In genomic region chr2:12714391-12715221, GRCh38 we compare ENCODE assay signal across 9 cellular contexts.
DNase-seq lines count a peak whose midpoint lies in the region; TF ChIP-seq lines count a peak whose summit lies in the region.
"Had no signal": no experiment of that assay in that cellular context is flagged by ENCODE, and none has a peak within 500 bp of the region (broad histone marks: within the 10 kb centered on the region; RNA-seq: fewer than 3 reads in every experiment).

No MANE protein-coding gene starts in this region.

- H3K4me1 ChIP-seq in HUES48 (ENCODE audit: control insufficient read depth, insufficient read depth, low read length) (peaks cover 19% of the 10 kb centered on the region), iPS-18a (ENCODE audit: control insufficient read depth, low read depth, low read length) (peaks cover 15% of the 10 kb centered on the region)

- H3K36me3 ChIP-seq in HUES48 (ENCODE audit: control insufficient read depth, insufficient read depth, low read length): no peaks in the 10 kb centered on the region
- H3K36me3 ChIP-seq in iPS-18a (ENCODE audit: control insufficient read depth, low read depth, low read length): no peaks in the 10 kb centered on the region
- no peaks in the 10 kb centered on the region for H3K36me3 ChIP-seq in WERI-Rb-1

- H3K9ac ChIP-seq in HUES48 (ENCODE audit: low read depth, low read length): no peak overlapping the region
- H3K9ac ChIP-seq in iPS-18a (ENCODE audit: low read length): no peak overlapping the region

- H3K4me3 ChIP-seq in HUES48 (ENCODE audit: low read depth, low read length) (no peak overlapping the region), iPS-18a (ENCODE audit: low read length) (peak overlapping the region; percentile 10), WERI-Rb-1 (ENCODE audit: low read depth, low read length) (no peak overlapping the region)

- H3K9me3 ChIP-seq in HUES48 (ENCODE audit: control insufficient read depth, insufficient read depth, low read length): no peaks in the 10 kb centered on the region
- no peaks in the 10 kb centered on the region for H3K9me3 ChIP-seq in iPS-18a (ENCODE audit: control insufficient read depth, low read depth, low read length)
- no peaks in the 10 kb centered on the region for H3K9me3 ChIP-seq in WERI-Rb-1 (ENCODE audit: severe bottlenecking)

- peak; percentile 9 for DNase-seq in amniotic stem cell (lab: John Stamatoyannopoulos, UW)
- peak; percentile 32 for DNase-seq in superior temporal gyrus (ENCODE audit: extremely low spot score)
- no peak for DNase-seq in activated effector memory CD4-positive, alpha-beta T cell treated with Interleukin-2 at 50 U/mL for 16 hours
- DNase-seq in NCI-H2081 (lab: John Stamatoyannopoulos, UW): no peak
- no peak for DNase-seq in NCI-H1417 (lab: John Stamatoyannopoulos, UW)
- no peak for DNase-seq in WERI-Rb-1
- DNase-seq: activated CD8-positive, alpha-beta T cell treated with anti-CD3 and anti-CD28 coated beads, Interleukin-2, amount 10 ng/mL, durations not matched to agents 7 days and 5 days had no signal

- TF ChIP-seq CTCF in WERI-Rb-1 (IDR thresholded peaks at IDR 0.05; ENCODE audit: low read depth, low read length): no peak

- H3K27ac ChIP-seq in HUES48 (ENCODE audit: low read depth, low read length): peak overlapping the region; percentile 59
- H3K27ac ChIP-seq in iPS-18a (ENCODE audit: low read length): no peak overlapping the region
- H3K27ac ChIP-seq in WERI-Rb-1: no peak overlapping the region

- H3K27me3 ChIP-seq in HUES48 (ENCODE audit: control insufficient read depth, insufficient read depth, low read length): peaks cover 4% of the 10 kb centered on the region; the same call in 1 of the 2 replicates
- H3K27me3 ChIP-seq in iPS-18a (ENCODE audit: control insufficient read depth, insufficient read depth, low read length): no peaks in the 10 kb centered on the region
- peaks cover 16% of the 10 kb centered on the region for H3K27me3 ChIP-seq in WERI-Rb-1 (ENCODE audit: insufficient read depth, low read depth, severe bottlenecking)

Comparison
In these comparisons a context has a peak if more than half of its experiments do, and no peak if none do; other contexts are left out.
1. DNase-seq: peak in amniotic stem cell (single experiment) and superior temporal gyrus (single experiment); none in activated effector memory CD4-positive, alpha-beta T cell treated with Interleukin-2 at 50 U/mL for 16 hours (single experiment), NCI-H2081 (0 of 2), NCI-H1417 (0 of 3) and WERI-Rb-1 (single experiment).